ENCODE assay signal across 19 cellular contexts in genomic region chr1:86993269-86993985, GRCh38.
A peak's percentile ranks its signal among the peaks of the same experiment; 100 is the strongest.
DNase-seq lines count a peak whose midpoint lies in the region; ATAC-seq and TF ChIP-seq lines count a peak whose summit lies in the region.
"Had no signal": no experiment of that assay in that cellular context is flagged by ENCODE, and none has a peak within 500 bp of the region (broad histone marks: within the 10 kb centered on the region; RNA-seq: fewer than 3 reads in every experiment).

No MANE protein-coding gene starts in this region.

- H3K27ac ChIP-seq in VCaP, result peak overlapping the region; percentile 64
- no peak overlapping the region for H3K27ac ChIP-seq in caudate nucleus (ENCODE audit: low read depth, low read length)
- H3K27ac ChIP-seq: thyroid gland had no signal

- H3K36me3 ChIP-seq in mucosa of descending colon (ENCODE audit: low read depth), result no peaks in the 10 kb centered on the region
- H3K36me3 ChIP-seq: thyroid gland had no signal

- no peak for TF ChIP-seq POLR2A in lower leg skin (IDR thresholded peaks at IDR 0.05)

- intact Hi-C loops in mucosa of descending colon (cut with DNase I, micrococcal nuclease) (no loop called here), lower leg skin (cut with DNase I; ENCODE audit: low total_unique reads) (no loop called here)

- TF ChIP-seq CTCF in VCaP (conservative IDR thresholded peaks at IDR 0.05) (no peak), mucosa of descending colon (IDR thresholded peaks at IDR 0.05) (no peak), lower leg skin (IDR thresholded peaks at IDR 0.05) (no peak)

- peak; percentile 82 for ATAC-seq in mucosa of descending colon
- ATAC-seq: stimulated activated memory B cell treated with anti-CD40 and anti-IgM and Interleukin-4, amounts not matched to agents 10 μg/mL and 1 μg/mL and 100 μg/mL, for 72 hours had no signal

- WGBS in lower leg skin, 2 donors, result 92 to 93% methylated on average over 4 of the region's 4 CpGs

- H3K4me1 ChIP-seq in mucosa of descending colon (ENCODE audit: low read depth), result peaks cover 4% of the 10 kb centered on the region
- H3K4me1 ChIP-seq: thyroid gland had no signal

- H3K4me3 ChIP-seq in mucosa of descending colon (no peak overlapping the region), lower leg skin (ENCODE audit: low read depth, poor library complexity, severe bottlenecking) (no peak overlapping the region)
- H3K4me3 ChIP-seq: thyroid gland had no signal

- DNase-seq in ELR (ENCODE audit: low read depth), result peak; percentile 50
- peak; percentile 73 for DNase-seq in NCI-H146 treated with DMSO at 0.1 percent for 48 hours (lab: John Stamatoyannopoulos, UW; ENCODE audit: unreplicated experiment)
- DNase-seq in mucosa of descending colon, result no peak
- DNase-seq in lower leg skin (ENCODE audit: low spot score in 2 of 2), result no peak
- DNase-seq in caudate nucleus (lab: John Stamatoyannopoulos, UW), result no peak
- DNase-seq in cerebellum (ENCODE audit: low spot score), result no peak
- DNase-seq in NCI-H2227 treated with DMSO at 0.1 percent for 48 hours (lab: John Stamatoyannopoulos, UW), result no peak
- DNase-seq: activated B cell treated with CpG ODN at 0.5 μM for 24 hours, AML-193, amniotic stem cell, cerebellar nuclear complex, DMS153, hypothalamus, midbrain, NCI-H187, NCI-H524 treated with DMSO at 0.1 percent for 48 hours, thyroid gland had no signal

- H3K9me3 ChIP-seq in mucosa of descending colon, result no peaks in the 10 kb centered on the region
- H3K9me3 ChIP-seq: thyroid gland had no signal

Comparison
In these comparisons a context has a peak if more than half of its experiments do, and no peak if none do; other contexts are left out.
1. DNase-seq: peak in ELR (single experiment) and NCI-H146 treated with DMSO at 0.1 percent for 48 hours (single experiment); none in mucosa of descending colon (0 of 3), lower leg skin (0 of 2), caudate nucleus (0 of 61), cerebellum (single experiment) and NCI-H2227 treated with DMSO at 0.1 percent for 48 hours (single experiment).